ENCODE assay signal across 8 cellular contexts in genomic region chr18:71022389-71022788, GRCh38.
"Had no signal": no experiment of that assay in that cellular context is flagged by ENCODE, and none has a peak within 500 bp of the region (broad histone marks: within the 10 kb centered on the region; RNA-seq: fewer than 3 reads in every experiment).

No MANE protein-coding gene starts in this region.

- H3K4me3 ChIP-seq: GM12878 had no signal

- FAIRE-seq: G401.6, GM12878, GM12891, GM12892, GM18507, GM19239 had no signal

- DNase-seq: GDM1, GF-D8 had no signal

- ATAC-seq: GM12878 had no signal
